In the genomic region with DNA sequence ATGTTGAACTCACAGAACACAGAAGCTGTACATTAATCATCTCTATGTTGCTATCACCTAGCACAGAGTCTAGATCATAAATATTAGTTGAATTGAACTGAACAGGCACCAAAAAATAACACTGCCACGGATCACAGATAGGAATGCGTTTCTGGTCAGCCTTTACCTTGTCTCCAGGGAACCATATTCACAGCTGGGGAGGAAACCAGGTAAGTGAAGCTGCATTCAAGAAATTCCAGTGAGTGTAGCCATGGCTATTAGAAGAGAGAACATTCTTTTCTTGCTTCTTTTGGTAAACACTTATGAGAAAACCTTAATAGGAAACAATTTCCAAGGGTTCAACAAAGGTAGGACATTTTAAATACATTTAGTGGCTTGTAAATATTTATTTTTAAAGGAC, we compare ENCODE assay signal across 20 cellular contexts.
"Had no signal": no experiment of that assay in that cellular context is flagged by ENCODE, and none has a peak within 500 bp of the region (broad histone marks: within the 10 kb centered on the region; RNA-seq: fewer than 3 reads in every experiment).

No MANE protein-coding gene starts in this region.

- H3K36me3 ChIP-seq: left ventricle myocardium inferior, tibial artery, vagina had no signal

- H3K4me3 ChIP-seq: body of pancreas, left ventricle myocardium inferior, tibial artery, vagina had no signal

- H3K4me1 Mint-ChIP-seq: activated CD4-positive, alpha-beta T cell treated with anti-CD3 and anti-CD28 coated beads, Interleukin-2, amount 10 ng/mL, durations not matched to agents 24 days and 14 days; activated naive CD8-positive, alpha-beta T cell treated with anti-CD3 and anti-CD28 coated beads for 36 hours; activated T-helper 17 cell treated with anti-CD3 and anti-CD28 coated beads, Interleukin-2, amount 50 U/mL, for 72 hours; memory B cell; naive thymus-derived CD8-positive, alpha-beta T cell; T-cell had no signal

- H3K36me3 Mint-ChIP-seq: activated naive CD8-positive, alpha-beta T cell treated with anti-CD3 and anti-CD28 coated beads for 36 hours; T-cell had no signal

- H3K27ac ChIP-seq: body of pancreas, left ventricle myocardium inferior, tibial artery, vagina had no signal

- ATAC-seq: activated CD8-positive, alpha-beta T cell treated with anti-CD3 and anti-CD28 coated beads for 36 hours; activated T-helper 17 cell treated with anti-CD3 and anti-CD28 coated beads, Interleukin-2, amount 50 U/mL, for 72 hours; body of pancreas; effector memory CD8-positive, alpha-beta T cell; naive thymus-derived CD8-positive, alpha-beta T cell; T-cell had no signal

- H3K27me3 ChIP-seq: body of pancreas, tibial artery, vagina had no signal

- H3K4me1 ChIP-seq: body of pancreas, left ventricle myocardium inferior, tibial artery, vagina had no signal

- H3K4me3 Mint-ChIP-seq: activated CD4-positive, alpha-beta T cell treated with anti-CD3 and anti-CD28 coated beads, Interleukin-2, amount 10 ng/mL, durations not matched to agents 24 days and 14 days; activated CD8-positive, alpha-beta T cell treated with anti-CD3 and anti-CD28 coated beads for 36 hours; activated naive CD8-positive, alpha-beta T cell treated with anti-CD3 and anti-CD28 coated beads for 36 hours; activated T-helper 17 cell treated with anti-CD3 and anti-CD28 coated beads, Interleukin-2, amount 50 U/mL, for 72 hours; effector memory CD8-positive, alpha-beta T cell; memory B cell; naive thymus-derived CD8-positive, alpha-beta T cell; T-cell had no signal

- H3K9me3 Mint-ChIP-seq: activated CD4-positive, alpha-beta T cell treated with anti-CD3 and anti-CD28 coated beads, Interleukin-2, amount 10 ng/mL, durations not matched to agents 24 days and 14 days; activated T-helper 17 cell treated with anti-CD3 and anti-CD28 coated beads, Interleukin-2, amount 50 U/mL, for 72 hours had no signal

- DNase-seq: activated CD4-positive, alpha-beta T cell treated with anti-CD3 and anti-CD28 coated beads, Interleukin-2, amount 10 ng/mL, durations not matched to agents 24 days and 14 days; activated CD8-positive, alpha-beta T cell treated with anti-CD3 and anti-CD28 coated beads for 36 hours; activated naive CD4-positive, alpha-beta T cell; activated naive CD8-positive, alpha-beta T cell treated with anti-CD3 and anti-CD28 coated beads for 36 hours; activated T-cell treated with anti-CD3 and anti-CD28 coated beads, Interleukin-2, amount 50 U/mL, for 1 hour; amniotic stem cell; body of pancreas; dermis blood vessel endothelial cell; effector memory CD8-positive, alpha-beta T cell; left ventricle myocardium inferior; naive thymus-derived CD8-positive, alpha-beta T cell; retina; stimulated activated CD4-positive, alpha-beta T cell treated with anti-CD3 and anti-CD28 coated beads, Interleukin-12 subunit alpha, Interleukin-12 subunit beta, amount 100 ng/mL, for 4 hours; stimulated activated CD4-positive, alpha-beta T cell treated with anti-CD3 and anti-CD28 coated beads, Interleukin-2, amount 100 ng/mL, for 24 hours; stimulated activated naive CD4-positive, alpha-beta T cell treated with Interleukin-2 at 50 U/mL for 16 hours; T-cell; tibial artery had no signal

- H3K27ac Mint-ChIP-seq: activated CD4-positive, alpha-beta T cell treated with anti-CD3 and anti-CD28 coated beads, Interleukin-2, amount 10 ng/mL, durations not matched to agents 24 days and 14 days; activated CD8-positive, alpha-beta T cell treated with anti-CD3 and anti-CD28 coated beads for 36 hours; activated naive CD8-positive, alpha-beta T cell treated with anti-CD3 and anti-CD28 coated beads for 36 hours; activated T-helper 17 cell treated with anti-CD3 and anti-CD28 coated beads, Interleukin-2, amount 50 U/mL, for 72 hours; effector memory CD8-positive, alpha-beta T cell; memory B cell; naive thymus-derived CD8-positive, alpha-beta T cell; T-cell had no signal

- H3K27me3 Mint-ChIP-seq: activated CD4-positive, alpha-beta T cell treated with anti-CD3 and anti-CD28 coated beads, Interleukin-2, amount 10 ng/mL, durations not matched to agents 24 days and 14 days had no signal

- H3K9me3 ChIP-seq: body of pancreas, tibial artery, vagina had no signal
